Comparison of ENCODE assay signal across 12 cellular contexts in the genomic region with DNA sequence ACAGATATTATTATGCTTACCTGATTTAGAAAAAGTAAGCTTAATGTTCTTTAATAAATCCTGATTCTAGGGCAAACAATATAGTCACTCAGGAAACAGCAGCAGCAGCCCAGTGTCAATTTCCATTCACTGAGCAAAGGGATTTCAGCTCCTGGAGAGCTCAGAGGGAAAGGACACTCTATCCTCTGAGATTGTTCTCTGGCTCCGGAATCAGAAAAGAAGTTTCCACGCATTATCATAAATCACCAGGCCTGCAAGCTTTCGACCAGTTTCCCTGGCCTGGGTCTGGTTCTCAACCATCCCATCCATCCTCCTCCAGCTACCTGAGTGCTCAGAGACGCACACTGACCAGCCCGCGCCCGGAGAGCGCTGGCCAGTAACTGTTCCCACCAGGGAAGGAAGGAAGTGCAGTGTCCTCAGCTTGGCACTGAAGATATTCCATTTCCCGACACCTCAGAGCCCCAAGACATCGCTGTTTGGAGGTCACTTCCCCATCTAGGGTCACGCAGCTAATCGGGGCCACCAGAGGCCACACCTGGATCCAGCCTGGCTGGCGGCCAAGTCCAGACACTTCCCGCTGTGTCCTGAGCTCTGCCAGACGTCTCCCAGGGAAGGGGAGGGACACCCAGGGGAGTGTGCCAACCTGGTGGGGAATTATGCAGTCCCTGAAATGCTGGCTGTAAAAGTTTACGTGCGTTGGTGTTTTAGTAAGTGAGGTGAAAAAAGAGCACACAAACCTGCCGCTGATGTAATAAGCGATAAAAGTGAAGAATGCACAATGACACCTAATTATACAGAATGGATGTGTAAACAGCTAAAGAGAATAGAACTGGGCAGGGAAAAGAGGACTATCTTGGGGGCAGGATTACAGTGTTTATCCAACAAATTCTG. TPM values are rescaled to one million over a fixed set of nuclear protein-coding genes. Genes with fewer than 3 reads are reported as not detected.
DNase-seq lines count a peak whose midpoint lies in the region; ATAC-seq and TF ChIP-seq lines count a peak whose summit lies in the region.
"Had no signal": no experiment of that assay in that cellular context is flagged by ENCODE, and none has a peak within 500 bp of the region (broad histone marks: within the 10 kb centered on the region; RNA-seq: fewer than 3 reads in every experiment).

No MANE protein-coding gene starts in this region.

- H3K4me3 ChIP-seq in cardiac muscle cell (no peak overlapping the region), WERI-Rb-1 (ENCODE audit: low read depth, low read length) (peak overlapping the region; percentile 7; the same call in 1 of the 2 replicates), lower lobe of right lung (no peak overlapping the region), vagina (no peak overlapping the region)

- DNase-seq in cardiac muscle cell (ENCODE audit: low read depth in 1 of 2, low spot score in 1 of 2) (peak in 1 of 2 donors; percentile 40), Right ventricle myocardium inferior (ENCODE audit: missing footprints) (no peak), WERI-Rb-1 (peak; percentile 87), lower lobe of right lung (peak; percentile 63), vagina (ENCODE audit: extremely low spot score in 2 of 2) (no peak), HuH-7 (ENCODE audit: low spot score) (no peak), H4 (ENCODE audit: low spot score) (no peak), T-helper 2 cell (no peak)
- DNase-seq: MM.1S, occipital lobe had no signal

- H3K36me3 ChIP-seq in cardiac muscle cell = no peaks in the 10 kb centered on the region
- peaks cover 29% of the 10 kb centered on the region for H3K36me3 ChIP-seq in WERI-Rb-1
- H3K36me3 ChIP-seq in lower lobe of right lung = peaks cover 42% of the 10 kb centered on the region
- H3K36me3 ChIP-seq in vagina = peaks cover 0 to 8% of the 10 kb centered on the region in 2 donors

- TF ChIP-seq POLR2A in vagina (IDR thresholded peaks at IDR 0.05) = no peak

- H3K27me3 ChIP-seq in cardiac muscle cell (no peaks in the 10 kb centered on the region), WERI-Rb-1 (ENCODE audit: insufficient read depth, low read depth, severe bottlenecking) (no peaks in the 10 kb centered on the region), lower lobe of right lung (ENCODE audit: low read depth) (no peaks in the 10 kb centered on the region), vagina (no peaks in the 10 kb centered on the region)

- intact Hi-C loops in Right ventricle myocardium inferior (cut with DNase I) (no loop called here), lower lobe of right lung (cut with DNase I) (no loop called here), vagina (cut with DNase I) (no loop called here)

- ATAC-seq in Right ventricle myocardium inferior = no peak
- ATAC-seq in lower lobe of right lung = peak in 1 of 2 donors; percentile 28

- TF ChIP-seq CTCF in cardiac muscle cell (IDR thresholded peaks at IDR 0.05; ENCODE audit: low read depth, low read length) (no peak), WERI-Rb-1 (IDR thresholded peaks at IDR 0.05; ENCODE audit: low read depth, low read length) (no peak), lower lobe of right lung (IDR thresholded peaks at IDR 0.05) (no peak), vagina (IDR thresholded peaks at IDR 0.05) (no peak)

- H3K9me3 ChIP-seq in cardiac muscle cell (ENCODE audit: low read depth) (no peaks in the 10 kb centered on the region), WERI-Rb-1 (ENCODE audit: severe bottlenecking) (no peaks in the 10 kb centered on the region), lower lobe of right lung (no peaks in the 10 kb centered on the region), vagina (no peaks in the 10 kb centered on the region)

- peaks cover 46% of the 10 kb centered on the region for H3K4me1 ChIP-seq in cardiac muscle cell (ENCODE audit: low read depth)
- peaks cover 68% of the 10 kb centered on the region for H3K4me1 ChIP-seq in lower lobe of right lung
- peaks cover 57% of the 10 kb centered on the region for H3K4me1 ChIP-seq in vagina

- H3K27ac ChIP-seq in cardiac muscle cell (peak overlapping the region; percentile 84), WERI-Rb-1 (peak overlapping the region; percentile 67), lower lobe of right lung (no peak overlapping the region), vagina (peak overlapping the region; percentile 72)

RNA-seq across cellular contexts. Expression of a gene that starts 29.1 kb away (rescaled TPM):
- total RNA-seq in cardiac muscle cell (22.4 and 37.8 TPM in 2 replicates), Right ventricle myocardium inferior (64.7 TPM), lower lobe of right lung (40.3 TPM), vagina (34.6 TPM)
- polyA plus RNA-seq in cardiac muscle cell = 38.8 and 42.6 TPM in 2 replicates
- total RNA-seq in H4 (2014; rRNA removed; shearing (Covaris generic)) = 6.7 and 8.5 TPM in 2 replicates

RNA-seq across cellular contexts. Expression of a gene that starts 53.3 kb away (rescaled TPM):
- not detected in 2 replicates for total RNA-seq in cardiac muscle cell
- polyA plus RNA-seq in cardiac muscle cell = not detected in 2 replicates
- total RNA-seq in Right ventricle myocardium inferior = not detected
- total RNA-seq in lower lobe of right lung = not detected
- total RNA-seq in vagina = not detected
- 0.08 and 0.47 TPM in 2 replicates for total RNA-seq in H4 (2014; rRNA removed; shearing (Covaris generic))
- total RNA-seq: activated naive CD4-positive, alpha-beta T cell treated with anti-CD3 and anti-CD28 coated beads, Interleukin-2, amount 50 U/mL, for 72 hours; occipital lobe; T-helper 2 cell treated with Interferon-gamma antibody and Interleukin-4, amounts not matched to agents 100 ng/mL and 5 ng/mL, for 36 hours had no signal

RNA-seq across cellular contexts. Expression of a gene that starts 53.6 kb away (rescaled TPM):
- total RNA-seq in cardiac muscle cell (5.8 and 9.2 TPM in 2 replicates), Right ventricle myocardium inferior (3.3 TPM), lower lobe of right lung (6.6 TPM), vagina (7.4 TPM)
- 5.1 and 7.6 TPM in 2 replicates for polyA plus RNA-seq in cardiac muscle cell
- total RNA-seq in H4 (2014; rRNA removed; shearing (Covaris generic)) = 6.7 and 7.7 TPM in 2 replicates

Comparison
In these comparisons a context has a peak if more than half of its experiments do, and no peak if none do; other contexts are left out.
1. DNase-seq: peak in WERI-Rb-1 (single experiment) and lower lobe of right lung (single experiment); none in Right ventricle myocardium inferior (single experiment), vagina (0 of 2), HuH-7 (single experiment), H4 (single experiment) and T-helper 2 cell (0 of 5).